In the genomic region with DNA sequence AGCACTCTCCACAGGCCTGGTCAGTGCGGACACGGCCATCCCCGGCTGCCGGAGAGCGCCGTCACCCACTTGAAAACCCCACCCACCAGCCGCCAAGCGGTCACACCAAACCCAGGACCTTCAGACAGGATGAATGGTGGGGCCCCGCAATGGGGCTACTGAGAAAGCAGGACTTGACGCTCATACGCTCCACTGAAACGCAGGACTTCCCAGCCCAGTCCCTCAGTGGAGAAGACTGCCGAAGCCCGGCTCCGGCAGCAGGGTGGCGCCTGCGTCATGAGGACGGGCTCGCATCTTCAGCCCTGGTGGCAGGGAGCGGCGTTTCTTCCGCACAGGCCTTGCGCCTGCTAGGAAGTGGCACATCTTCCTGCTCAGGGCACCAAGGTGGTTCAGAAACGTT, we compare ENCODE assay signal across 13 cellular contexts. TPM values are rescaled to one million over a fixed set of nuclear protein-coding genes. Genes with fewer than 3 reads are reported as not detected.
A peak's percentile ranks its signal among the peaks of the same experiment; 100 is the strongest.
DNase-seq lines count a peak whose midpoint lies in the region; ATAC-seq and TF ChIP-seq lines count a peak whose summit lies in the region.
"Had no signal": no experiment of that assay in that cellular context is flagged by ENCODE, and none has a peak within 500 bp of the region (broad histone marks: within the 10 kb centered on the region; RNA-seq: fewer than 3 reads in every experiment).

No MANE protein-coding gene starts in this region.

- no peaks in the 10 kb centered on the region for H3K27me3 ChIP-seq in HCT116 (ENCODE audit: insufficient read depth, low read length)

- peaks cover 28% of the 10 kb centered on the region; the same call in 1 of the 2 replicates for H3K79me2 ChIP-seq in HCT116 (ENCODE audit: insufficient read depth, low read length)

- DNase-seq in activated CD4-positive, alpha-beta memory T cell treated with anti-CD3 and anti-CD28 coated beads, Interleukin-2, amount 10 ng/mL, durations not matched to agents 7 days and 5 days, result no peak
- no peak for DNase-seq in activated CD4-positive, alpha-beta memory T cell treated with anti-CD3 and anti-CD28 coated beads for 36 hours
- DNase-seq in HCT116 (ENCODE audit: low read depth, low spot score) (no peak), osteocyte (ENCODE audit: extremely low spot score, unreplicated experiment) (no peak), NCI-H526 (lab: John Stamatoyannopoulos, UW) (no peak), caudate nucleus (lab: John Stamatoyannopoulos, UW) (no peak)
- DNase-seq in central memory CD8-positive, alpha-beta T cell (ENCODE audit: low spot score in 2 of 2), result no peak
- DNase-seq: NCI-H2107; SIG-M5; stimulated activated CD4-positive, alpha-beta T cell treated with anti-CD3 and anti-CD28 coated beads, Interleukin-2, amount 100 ng/mL, for 48 hours; T1000 had no signal

- no peaks in the 10 kb centered on the region for H3K27me3 Mint-ChIP-seq in activated CD4-positive, alpha-beta memory T cell treated with anti-CD3 and anti-CD28 coated beads, Interleukin-2, amount 10 ng/mL, durations not matched to agents 7 days and 5 days
- no peaks in the 10 kb centered on the region for H3K27me3 Mint-ChIP-seq in activated CD4-positive, alpha-beta memory T cell treated with anti-CD3 and anti-CD28 coated beads for 36 hours
- H3K27me3 Mint-ChIP-seq in central memory CD8-positive, alpha-beta T cell, result no peaks in the 10 kb centered on the region
- H3K27me3 Mint-ChIP-seq in osteocyte (ENCODE audit: unreplicated experiment), result no peaks in the 10 kb centered on the region
- H3K27me3 Mint-ChIP-seq: activated naive CD4-positive, alpha-beta T cell treated with anti-CD3 and anti-CD28 coated beads, Interleukin-2, amount 50 U/mL, for 24 hours had no signal

- intact Hi-C loops in activated CD4-positive, alpha-beta memory T cell treated with anti-CD3 and anti-CD28 coated beads for 36 hours (cut with micrococcal nuclease), result no loop called here
- intact Hi-C loops in HCT116 (cut with micrococcal nuclease), result no loop called here

- TF ChIP-seq RAD21 in HCT116 (IDR thresholded peaks at IDR 0.05; ENCODE audit: low read depth), result no peak

- H3K36me3 ChIP-seq in HCT116 (ENCODE audit: control insufficient read depth in 1 of 2, insufficient read depth in 2 of 2, low read length in 2 of 2), result peaks cover 12 to 23% of the 10 kb centered on the region in 2 experiments; a peak in 2 of 4 replicates

- H3K9me3 Mint-ChIP-seq in activated CD4-positive, alpha-beta memory T cell treated with anti-CD3 and anti-CD28 coated beads, Interleukin-2, amount 10 ng/mL, durations not matched to agents 7 days and 5 days, result peaks cover 4% of the 10 kb centered on the region
- H3K9me3 Mint-ChIP-seq in activated CD4-positive, alpha-beta memory T cell treated with anti-CD3 and anti-CD28 coated beads for 36 hours, result peaks cover 4% of the 10 kb centered on the region
- peaks cover 3% of the 10 kb centered on the region for H3K9me3 Mint-ChIP-seq in central memory CD8-positive, alpha-beta T cell
- no peaks in the 10 kb centered on the region for H3K9me3 Mint-ChIP-seq in osteocyte (ENCODE audit: unreplicated experiment)
- H3K9me3 Mint-ChIP-seq: activated naive CD4-positive, alpha-beta T cell treated with anti-CD3 and anti-CD28 coated beads, Interleukin-2, amount 50 U/mL, for 24 hours had no signal

- BruUV-seq in HCT116 (replicated peaks; lab: Mats Ljungman, UMichigan), result TSS peak; percentile 49

- H3K27ac ChIP-seq in HCT116 (ENCODE audit: low read depth, low read length) (no peak overlapping the region), caudate nucleus (ENCODE audit: low read depth, low read length) (no peak overlapping the region)

- H2AFZ ChIP-seq in HCT116 (ENCODE audit: low read depth, low read length, poor library complexity, severe bottlenecking), result no peak overlapping the region

- CTCF ChIA-PET in activated CD4-positive, alpha-beta memory T cell treated with anti-CD3 and anti-CD28 coated beads, Interleukin-2, amount 10 ng/mL, durations not matched to agents 7 days and 5 days (lab: Charles Lee), result interaction anchor here (0.7 kb wide), 1 partner anchor 45 kb away, joined by 3 read pairs; no protein-coding TSS in a partner anchor
- CTCF ChIA-PET in activated CD4-positive, alpha-beta memory T cell treated with anti-CD3 and anti-CD28 coated beads for 36 hours (lab: Charles Lee), result interaction anchor here (1.1 to 4.7 kb wide), 3 partner anchors 9 to 57 kb away, joined by 4 to 23 read pairs (median 5); a partner anchor contains a TSS
- CTCF ChIA-PET in HCT116 (lab: Charles Lee), result no interaction called here

- H4K20me1 ChIP-seq in HCT116 (ENCODE audit: insufficient read depth), result no peaks in the 10 kb centered on the region

- RAD21 ChIA-PET in HCT116 (lab: Charles Lee; ENCODE audit: low non-redundant PET in 1 of 2, low total read pairs in 2 of 2, uncharacterized antibody in 2 of 2, unreplicated experiment in 2 of 2), result no interaction called here

- H3K9ac ChIP-seq in HCT116 (ENCODE audit: low read length), result no peak overlapping the region

- no peak overlapping the region for H3K4me3 Mint-ChIP-seq in activated CD4-positive, alpha-beta memory T cell treated with anti-CD3 and anti-CD28 coated beads, Interleukin-2, amount 10 ng/mL, durations not matched to agents 7 days and 5 days
- H3K4me3 Mint-ChIP-seq in activated CD4-positive, alpha-beta memory T cell treated with anti-CD3 and anti-CD28 coated beads for 36 hours, result no peak overlapping the region
- no peak overlapping the region for H3K4me3 Mint-ChIP-seq in central memory CD8-positive, alpha-beta T cell
- H3K4me3 Mint-ChIP-seq in osteocyte (ENCODE audit: unreplicated experiment), result no peak overlapping the region

- H3K4me1 Mint-ChIP-seq in activated CD4-positive, alpha-beta memory T cell treated with anti-CD3 and anti-CD28 coated beads, Interleukin-2, amount 10 ng/mL, durations not matched to agents 7 days and 5 days, result peaks cover 61% of the 10 kb centered on the region
- H3K4me1 Mint-ChIP-seq in activated CD4-positive, alpha-beta memory T cell treated with anti-CD3 and anti-CD28 coated beads for 36 hours (ENCODE audit: low read depth), result peaks cover 46% of the 10 kb centered on the region
- peaks cover 28% of the 10 kb centered on the region for H3K4me1 Mint-ChIP-seq in central memory CD8-positive, alpha-beta T cell
- peaks cover 46% of the 10 kb centered on the region for H3K4me1 Mint-ChIP-seq in osteocyte (ENCODE audit: unreplicated experiment)

- peaks cover 22 to 41% of the 10 kb centered on the region in 2 experiments for H3K4me1 ChIP-seq in HCT116 (ENCODE audit: control insufficient read depth in 1 of 2, insufficient read depth in 2 of 2, low read length in 2 of 2)

- H3K36me3 Mint-ChIP-seq in activated CD4-positive, alpha-beta memory T cell treated with anti-CD3 and anti-CD28 coated beads, Interleukin-2, amount 10 ng/mL, durations not matched to agents 7 days and 5 days (ENCODE audit: low read depth), result peaks cover 59% of the 10 kb centered on the region
- peaks cover 46% of the 10 kb centered on the region for H3K36me3 Mint-ChIP-seq in activated CD4-positive, alpha-beta memory T cell treated with anti-CD3 and anti-CD28 coated beads for 36 hours
- peaks cover 42% of the 10 kb centered on the region for H3K36me3 Mint-ChIP-seq in central memory CD8-positive, alpha-beta T cell (ENCODE audit: insufficient read depth)
- peaks cover 22% of the 10 kb centered on the region for H3K36me3 Mint-ChIP-seq in osteocyte (ENCODE audit: unreplicated experiment)

- no peak overlapping the region for H3K4me3 ChIP-seq in HCT116 (replicated peaks in 1 of 2; ENCODE audit: low read depth in 1 of 2, low read length in 2 of 2)

- H3K27ac Mint-ChIP-seq in activated CD4-positive, alpha-beta memory T cell treated with anti-CD3 and anti-CD28 coated beads, Interleukin-2, amount 10 ng/mL, durations not matched to agents 7 days and 5 days, result peak overlapping the region; percentile 35
- H3K27ac Mint-ChIP-seq in activated CD4-positive, alpha-beta memory T cell treated with anti-CD3 and anti-CD28 coated beads for 36 hours, result no peak overlapping the region
- H3K27ac Mint-ChIP-seq in central memory CD8-positive, alpha-beta T cell (ENCODE audit: low read depth), result peak overlapping the region; percentile 75
- peak overlapping the region; percentile 90 for H3K27ac Mint-ChIP-seq in osteocyte (ENCODE audit: unreplicated experiment)

- no peaks in the 10 kb centered on the region for H3K9me3 ChIP-seq in HCT116 (ENCODE audit: control insufficient read depth in 1 of 2, insufficient read depth in 1 of 2, low read depth in 1 of 2, low read length in 2 of 2)

- H3K9me2 ChIP-seq in HCT116 (ENCODE audit: insufficient read depth), result no peaks in the 10 kb centered on the region

- no peak for TF ChIP-seq POLR2A in HCT116 (IDR thresholded peaks at IDR 0.05; ENCODE audit: borderline replicate concordance, extremely low read depth, insufficient read depth, insufficient read length)

- POLR2A ChIA-PET in activated CD4-positive, alpha-beta memory T cell treated with anti-CD3 and anti-CD28 coated beads, Interleukin-2, amount 10 ng/mL, durations not matched to agents 7 days and 5 days (lab: Charles Lee), result interaction anchor here (1.0 to 4.3 kb wide), 3 partner anchors 10 to 42 kb away, joined by 3 to 12 read pairs (median 4); a partner anchor contains a TSS
- POLR2A ChIA-PET in activated CD4-positive, alpha-beta memory T cell treated with anti-CD3 and anti-CD28 coated beads for 36 hours (lab: Charles Lee), result no interaction called here
- POLR2A ChIA-PET in HCT116 (lab: Charles Lee), result no interaction called here

- ATAC-seq in HCT116, result no peak
- ATAC-seq in central memory CD8-positive, alpha-beta T cell (replicated peaks; ENCODE audit: extremely low read depth, poor library complexity, severe bottlenecking), result no peak
- no peak for ATAC-seq in HG03439 (IDR thresholded peaks at IDR 0.05; ENCODE audit: unreplicated experiment)

- no peak for TF ChIP-seq CTCF in HCT116 (IDR thresholded peaks at IDR 0.05 in 2 of 3, conservative IDR thresholded peaks at IDR 0.05 in 1 of 3; ENCODE audit: borderline replicate concordance in 1 of 3, insufficient read depth in 1 of 3, low read depth in 2 of 3, low read length in 2 of 3)
- no peak for TF ChIP-seq CTCF in osteocyte (IDR thresholded peaks at IDR 0.05)

- no peak overlapping the region for H3K4me2 ChIP-seq in HCT116 (ENCODE audit: low read length)

RNA-seq across cellular contexts. Expression of a gene that starts 15.3 kb away (rescaled TPM):
- total RNA-seq in activated CD4-positive, alpha-beta memory T cell treated with anti-CD3 and anti-CD28 coated beads, Interleukin-2, amount 10 ng/mL, durations not matched to agents 7 days and 5 days, result 1 to 10 TPM; 3.7 to 5.0 TPM
- total RNA-seq in activated CD4-positive, alpha-beta memory T cell treated with anti-CD3 and anti-CD28 coated beads for 36 hours, result 1 to 10 TPM; 7.6 to 8.3 TPM
- total RNA-seq in HCT116 (2021; ENCODE audit: unreplicated experiment) (309 TPM), osteocyte (89.6 and 96.1 TPM in 2 replicates)
- 446 and 495 TPM in 2 replicates for polyA plus RNA-seq in HCT116 (2012)

RNA-seq across cellular contexts. Expression of a gene that starts 47.6 kb away (rescaled TPM):
- 100 to 1,000 TPM; 299 to 314 TPM for total RNA-seq in activated CD4-positive, alpha-beta memory T cell treated with anti-CD3 and anti-CD28 coated beads, Interleukin-2, amount 10 ng/mL, durations not matched to agents 7 days and 5 days
- total RNA-seq in activated CD4-positive, alpha-beta memory T cell treated with anti-CD3 and anti-CD28 coated beads for 36 hours, result 100 to 1,000 TPM; 261 to 263 TPM
- total RNA-seq in HCT116 (2021; ENCODE audit: unreplicated experiment) (144 TPM), osteocyte (147 and 148 TPM in 2 replicates)
- polyA plus RNA-seq in HCT116 (2012), result 63.0 and 82.2 TPM in 2 replicates

RNA-seq across cellular contexts. Expression of a gene that starts 59.0 kb away (rescaled TPM):
- total RNA-seq in activated CD4-positive, alpha-beta memory T cell treated with anti-CD3 and anti-CD28 coated beads, Interleukin-2, amount 10 ng/mL, durations not matched to agents 7 days and 5 days, result under 1 TPM; 0.55 to 0.60 TPM
- under 1 TPM; 0.41 to 0.69 TPM for total RNA-seq in activated CD4-positive, alpha-beta memory T cell treated with anti-CD3 and anti-CD28 coated beads for 36 hours
- 24.0 TPM for total RNA-seq in HCT116 (2021; ENCODE audit: unreplicated experiment)
- polyA plus RNA-seq in HCT116 (2012), result 15.9 and 22.3 TPM in 2 replicates
- 18.1 and 19.2 TPM in 2 replicates for total RNA-seq in osteocyte

Comparison
In these comparisons a context has a peak if more than half of its experiments do, and no peak if none do; other contexts are left out.
1. RNA of a gene that starts 59.0 kb away (total RNA-seq): 24.0 TPM in HCT116 (single experiment) and 18.1 to 19.2 TPM in osteocyte; 0.41 to 0.69 TPM in activated CD4-positive, alpha-beta memory T cell treated with anti-CD3 and anti-CD28 coated beads for 36 hours and 0.55 to 0.60 TPM in activated CD4-positive, alpha-beta memory T cell treated with anti-CD3 and anti-CD28 coated beads, Interleukin-2, amount 10 ng/mL, durations not matched to agents 7 days and 5 days; every median in the first group is over 10 times any median in the second.